9 cellular contexts compared by ENCODE assay signal in the genomic region with DNA sequence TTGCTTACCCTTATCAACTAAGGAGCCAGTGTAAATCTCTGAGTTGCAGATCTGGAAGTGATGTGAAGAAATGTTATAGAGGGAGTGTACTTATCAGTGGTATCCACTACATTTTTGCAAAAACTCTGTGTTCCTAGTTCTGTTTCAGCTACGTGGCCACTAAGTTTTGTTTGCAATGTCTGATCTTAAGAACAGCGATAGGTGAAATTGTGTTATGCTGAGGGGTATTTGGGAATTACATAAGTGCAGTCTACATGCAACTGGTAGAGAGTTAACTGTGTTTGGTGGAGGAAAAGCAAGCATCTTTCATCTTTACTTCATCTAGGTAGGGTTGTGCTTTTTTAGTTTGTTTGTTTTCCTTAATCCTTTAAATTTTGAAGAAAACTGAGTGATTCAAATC.
A peak's percentile ranks its signal among the peaks of the same experiment; 100 is the strongest.
DNase-seq lines count a peak whose midpoint lies in the region; ATAC-seq and TF ChIP-seq lines count a peak whose summit lies in the region.
"Had no signal": no experiment of that assay in that cellular context is flagged by ENCODE, and none has a peak within 500 bp of the region (broad histone marks: within the 10 kb centered on the region; RNA-seq: fewer than 3 reads in every experiment).

No MANE protein-coding gene starts in this region.

- H3K27ac ChIP-seq in layer of hippocampus (ENCODE audit: low read depth, low read length): peak overlapping the region; percentile 60
- H3K27ac ChIP-seq in suprapubic skin: peak overlapping the region; percentile 66
- H3K27ac ChIP-seq in uterus: peak overlapping the region in 1 of 2 donors; percentile 90

- TF ChIP-seq EP300 in suprapubic skin (IDR thresholded peaks at IDR 0.05): no peak

- H3K36me3 Mint-ChIP-seq in activated CD8-positive, alpha-beta memory T cell treated with anti-CD3 and anti-CD28 coated beads, Interleukin-2, amount 10 ng/mL, durations not matched to agents 7 days and 5 days: peaks cover 67% of the 10 kb centered on the region
- H3K36me3 Mint-ChIP-seq in activated CD4-positive, alpha-beta memory T cell treated with anti-CD3 and anti-CD28 coated beads for 36 hours: peaks cover 64% of the 10 kb centered on the region

- intact Hi-C loops in activated CD4-positive, alpha-beta memory T cell treated with anti-CD3 and anti-CD28 coated beads for 36 hours (cut with micrococcal nuclease): loop anchor here (5.0 to 10.0 kb wide), 4 partner anchors 592 to 1268 kb away; no protein-coding TSS in a partner anchor
- intact Hi-C loops in uterus (cut with DNase I; ENCODE audit: low total_unique reads): loop anchor here (10.0 kb wide), 1 partner anchor 60 kb away; no protein-coding TSS in a partner anchor

- peaks cover 49% of the 10 kb centered on the region for H3K4me1 Mint-ChIP-seq in activated CD8-positive, alpha-beta memory T cell treated with anti-CD3 and anti-CD28 coated beads, Interleukin-2, amount 10 ng/mL, durations not matched to agents 7 days and 5 days
- peaks cover 52% of the 10 kb centered on the region for H3K4me1 Mint-ChIP-seq in activated CD4-positive, alpha-beta memory T cell treated with anti-CD3 and anti-CD28 coated beads for 36 hours (ENCODE audit: low read depth)

- TF ChIP-seq CTCF in suprapubic skin (IDR thresholded peaks at IDR 0.05): no peak
- no peak for TF ChIP-seq CTCF in uterus (IDR thresholded peaks at IDR 0.05)

- CTCF ChIA-PET in activated CD8-positive, alpha-beta memory T cell treated with anti-CD3 and anti-CD28 coated beads, Interleukin-2, amount 10 ng/mL, durations not matched to agents 7 days and 5 days (lab: Charles Lee): interaction anchor here (0.7 to 5.3 kb wide), 7 partner anchors 12 to 111 kb away, joined by 3 to 41 read pairs (median 5); no protein-coding TSS in a partner anchor
- CTCF ChIA-PET in activated CD4-positive, alpha-beta memory T cell treated with anti-CD3 and anti-CD28 coated beads for 36 hours (lab: Charles Lee): interaction anchor here (1.0 to 6.3 kb wide), 7 partner anchors 9 to 111 kb away, joined by 5 to 42 read pairs (median 14); no protein-coding TSS in a partner anchor

- peak overlapping the region; percentile 92 for H3K27ac Mint-ChIP-seq in activated CD8-positive, alpha-beta memory T cell treated with anti-CD3 and anti-CD28 coated beads, Interleukin-2, amount 10 ng/mL, durations not matched to agents 7 days and 5 days
- peak overlapping the region; percentile 96 for H3K27ac Mint-ChIP-seq in activated CD4-positive, alpha-beta memory T cell treated with anti-CD3 and anti-CD28 coated beads for 36 hours

- TF ChIP-seq POLR2A in suprapubic skin (IDR thresholded peaks at IDR 0.05) (no peak), uterus (IDR thresholded peaks at IDR 0.05) (no peak)

- H3K36me3 ChIP-seq in suprapubic skin: no peaks in the 10 kb centered on the region
- no peaks in the 10 kb centered on the region for H3K36me3 ChIP-seq in uterus

- no peaks in the 10 kb centered on the region for H3K9me3 Mint-ChIP-seq in activated CD8-positive, alpha-beta memory T cell treated with anti-CD3 and anti-CD28 coated beads, Interleukin-2, amount 10 ng/mL, durations not matched to agents 7 days and 5 days (ENCODE audit: low read depth)
- H3K9me3 Mint-ChIP-seq in activated CD4-positive, alpha-beta memory T cell treated with anti-CD3 and anti-CD28 coated beads for 36 hours: no peaks in the 10 kb centered on the region

- no peak for ATAC-seq in activated CD8-positive, alpha-beta memory T cell treated with anti-CD3 and anti-CD28 coated beads, Interleukin-2, amount 10 ng/mL, durations not matched to agents 7 days and 5 days
- no peak for ATAC-seq in HG02571 (IDR thresholded peaks at IDR 0.05; ENCODE audit: unreplicated experiment)

- POLR2A ChIA-PET in activated CD4-positive, alpha-beta memory T cell treated with anti-CD3 and anti-CD28 coated beads for 36 hours (lab: Charles Lee): interaction anchor here (0.8 to 8.9 kb wide), 10 partner anchors 10 to 83 kb away, joined by 4 to 108 read pairs (median 16); no protein-coding TSS in a partner anchor

- H3K4me3 Mint-ChIP-seq in activated CD8-positive, alpha-beta memory T cell treated with anti-CD3 and anti-CD28 coated beads, Interleukin-2, amount 10 ng/mL, durations not matched to agents 7 days and 5 days: peak overlapping the region; percentile 85
- peak overlapping the region; percentile 93 for H3K4me3 Mint-ChIP-seq in activated CD4-positive, alpha-beta memory T cell treated with anti-CD3 and anti-CD28 coated beads for 36 hours

- H3K9me3 ChIP-seq in suprapubic skin (no peaks in the 10 kb centered on the region), uterus (no peaks in the 10 kb centered on the region)

- no peaks in the 10 kb centered on the region for H3K27me3 Mint-ChIP-seq in activated CD8-positive, alpha-beta memory T cell treated with anti-CD3 and anti-CD28 coated beads, Interleukin-2, amount 10 ng/mL, durations not matched to agents 7 days and 5 days
- H3K27me3 Mint-ChIP-seq in activated CD4-positive, alpha-beta memory T cell treated with anti-CD3 and anti-CD28 coated beads for 36 hours: no peaks in the 10 kb centered on the region

- H3K4me1 ChIP-seq in suprapubic skin (peaks cover 55% of the 10 kb centered on the region), uterus (no peaks in the 10 kb centered on the region)

- DNase-seq in activated CD8-positive, alpha-beta memory T cell treated with anti-CD3 and anti-CD28 coated beads, Interleukin-2, amount 10 ng/mL, durations not matched to agents 7 days and 5 days: no peak
- DNase-seq in activated CD8-positive, alpha-beta memory T cell treated with anti-CD3 and anti-CD28 coated beads for 24 hours: no peak
- no peak for DNase-seq in activated CD4-positive, alpha-beta memory T cell treated with anti-CD3 and anti-CD28 coated beads for 36 hours
- DNase-seq in suprapubic skin (ENCODE audit: low spot score in 2 of 2) (no peak), AML-193 (lab: John Stamatoyannopoulos, UW) (no peak), uterus (no peak)
- DNase-seq: stimulated activated CD4-positive, alpha-beta T cell treated with anti-CD3 and anti-CD28 coated beads, Interleukin-2, amount 100 ng/mL, for 24 hours had no signal

- H3K27me3 ChIP-seq in layer of hippocampus (ENCODE audit: control insufficient read depth, insufficient read depth, low read length) (no peaks in the 10 kb centered on the region), suprapubic skin (no peaks in the 10 kb centered on the region), uterus (no peaks in the 10 kb centered on the region)

- peak overlapping the region; percentile 52 for H3K4me3 ChIP-seq in suprapubic skin
- no peak overlapping the region for H3K4me3 ChIP-seq in uterus

- whole genome bisulfite sequencing in suprapubic skin: 58% methylated on average over 2 of the region's 2 CpGs
